ENCODE assay signal across 8 cellular contexts in the genomic region with DNA sequence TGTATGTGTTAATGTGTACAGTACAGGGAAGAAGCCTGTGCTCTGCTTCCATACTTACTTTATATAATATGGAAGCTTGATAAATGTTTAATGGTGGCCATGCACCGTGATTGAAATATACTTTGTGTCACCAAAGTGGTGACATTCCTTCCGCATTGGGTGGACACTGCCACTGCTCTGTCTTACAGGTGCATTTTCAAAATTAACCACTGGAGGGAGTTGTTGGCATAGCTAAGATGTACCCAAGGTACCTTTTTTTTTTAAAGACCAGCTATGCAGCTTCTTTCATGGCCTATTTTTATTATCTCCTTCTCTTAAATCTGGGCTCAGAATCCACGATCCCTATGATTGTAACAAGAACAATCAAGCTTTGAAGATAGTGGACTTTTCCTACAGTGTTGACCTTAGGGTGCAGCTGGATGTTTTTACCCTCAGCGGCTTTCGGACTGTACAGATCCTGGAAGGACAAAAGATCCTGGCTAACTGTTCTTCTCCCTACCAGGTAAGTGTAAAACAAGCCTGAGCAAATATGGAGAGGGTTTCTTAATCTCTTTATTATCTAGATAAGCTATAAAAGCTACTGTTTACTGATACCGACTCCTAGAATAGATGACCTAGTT. TPM values are rescaled to one million over a fixed set of nuclear protein-coding genes. Genes with fewer than 3 reads are reported as not detected.
A peak's percentile ranks its signal among the peaks of the same experiment; 100 is the strongest.
DNase-seq lines count a peak whose midpoint lies in the region; ATAC-seq and TF ChIP-seq lines count a peak whose summit lies in the region.

No MANE protein-coding gene starts in this region.

- H2BK12ac ChIP-seq in mesenchymal stem cell (ENCODE audit: low read length in 2 of 2) = no peak overlapping the region

- H3K27me3 ChIP-seq in CD4-positive, alpha-beta memory T cell (ENCODE audit: insufficient read depth, low read length) = no peaks in the 10 kb centered on the region
- H3K27me3 ChIP-seq in endocrine pancreas (ENCODE audit: control insufficient read depth, insufficient read depth, low read length) (no peaks in the 10 kb centered on the region), mesenchymal stem cell (ENCODE audit: control insufficient read depth in 1 of 2, insufficient read depth in 1 of 2, low read length in 2 of 2) (no peaks in the 10 kb centered on the region), tibial nerve (no peaks in the 10 kb centered on the region)

- TF ChIP-seq CTCF in tibial nerve (IDR thresholded peaks at IDR 0.05) = peak; percentile 76 to 85 (median 81)

- H3K4me1 ChIP-seq in CD4-positive, alpha-beta memory T cell (ENCODE audit: insufficient read depth, low read length) = no peaks in the 10 kb centered on the region
- peaks cover 6% of the 10 kb centered on the region for H3K4me1 ChIP-seq in endocrine pancreas (ENCODE audit: control insufficient read depth, insufficient read depth, low read length)
- no peaks in the 10 kb centered on the region for H3K4me1 ChIP-seq in mesenchymal stem cell (ENCODE audit: control insufficient read depth, insufficient read depth, low read depth, low read length)
- no peaks in the 10 kb centered on the region for H3K4me1 ChIP-seq in tibial nerve

- no peak overlapping the region for H3K27ac Mint-ChIP-seq in CD4-positive, alpha-beta memory T cell
- no peak overlapping the region for H3K27ac Mint-ChIP-seq in T-helper 2 cell treated with Interferon-gamma antibody and Interleukin-4, amounts not matched to agents 5 μg/mL and 100 μg/mL, for 36 hours

- H3K18ac ChIP-seq in mesenchymal stem cell (ENCODE audit: low read depth in 1 of 2, low read length in 2 of 2) = no peak overlapping the region

- no peak overlapping the region for H3K4me2 ChIP-seq in mesenchymal stem cell (ENCODE audit: low read length, poor library complexity, severe bottlenecking)

- peaks cover 1% of the 10 kb centered on the region for H3K79me1 ChIP-seq in mesenchymal stem cell (replicated peaks; ENCODE audit: low read length, poor library complexity, severe bottlenecking)

- H3K14ac ChIP-seq in mesenchymal stem cell (ENCODE audit: low read length in 2 of 2) = no peak overlapping the region

- no peaks in the 10 kb centered on the region for H3K36me3 Mint-ChIP-seq in CD4-positive, alpha-beta memory T cell
- peaks cover 49% of the 10 kb centered on the region for H3K36me3 Mint-ChIP-seq in T-helper 2 cell treated with Interferon-gamma antibody and Interleukin-4, amounts not matched to agents 5 μg/mL and 100 μg/mL, for 36 hours (ENCODE audit: low read depth)

- H3K4me1 Mint-ChIP-seq in CD4-positive, alpha-beta memory T cell = no peaks in the 10 kb centered on the region
- no peaks in the 10 kb centered on the region for H3K4me1 Mint-ChIP-seq in T-helper 2 cell treated with Interferon-gamma antibody and Interleukin-4, amounts not matched to agents 5 μg/mL and 100 μg/mL, for 36 hours (ENCODE audit: low read depth)

- H4K8ac ChIP-seq in mesenchymal stem cell (ENCODE audit: low read length) = no peak overlapping the region

- intact Hi-C loops in CD4-positive, alpha-beta memory T cell (cut with micrococcal nuclease) = loop anchor here (1.0 to 5.0 kb wide), 5 partner anchors 57 to 430 kb away; no protein-coding TSS in a partner anchor

- 58% methylated on average over 2 of the region's 6 CpGs for WGBS in mesenchymal stem cell
- WGBS in tibial nerve, 2 donors = 53 to 54% methylated on average over 6 of the region's 6 CpGs

- DNase-seq in CD4-positive, alpha-beta memory T cell = peak; percentile 56 to 74 (median 69)
- DNase-seq in NCI-H128 (lab: John Stamatoyannopoulos, UW; ENCODE audit: unreplicated experiment) = peak; percentile 34
- DNase-seq in T-helper 2 cell treated with Interferon-gamma antibody and Interleukin-4, amounts not matched to agents 5 μg/mL and 100 μg/mL, for 36 hours (ENCODE audit: low spot score) = peak; percentile 22
- peak; percentile 80 for DNase-seq in mesenchymal stem cell
- peak in 1 of 2 donors; percentile 80 for DNase-seq in tibial nerve (ENCODE audit: low spot score in 2 of 2)

- CTCF ChIA-PET in CD4-positive, alpha-beta memory T cell (lab: Charles Lee; ENCODE audit: partially characterized antibody) = interaction anchor here (0.6 to 12.4 kb wide), 44 partner anchors 9 to 429 kb away, joined by 3 to 331 read pairs (median 5); partner anchors contain the start of genes ANKRD63, BUB1B, INAFM2 and PLCB2

- H3K23ac ChIP-seq in mesenchymal stem cell (ENCODE audit: low read length in 2 of 2) = no peak overlapping the region

- no peaks in the 10 kb centered on the region for H3K27me3 Mint-ChIP-seq in CD4-positive, alpha-beta memory T cell
- H3K27me3 Mint-ChIP-seq in T-helper 2 cell treated with Interferon-gamma antibody and Interleukin-4, amounts not matched to agents 5 μg/mL and 100 μg/mL, for 36 hours (ENCODE audit: low read depth) = no peaks in the 10 kb centered on the region

- no peak overlapping the region for H3K4me3 Mint-ChIP-seq in CD4-positive, alpha-beta memory T cell
- no peak overlapping the region for H3K4me3 Mint-ChIP-seq in T-helper 2 cell treated with Interferon-gamma antibody and Interleukin-4, amounts not matched to agents 5 μg/mL and 100 μg/mL, for 36 hours

- no peaks in the 10 kb centered on the region for H3K36me3 ChIP-seq in CD4-positive, alpha-beta memory T cell (ENCODE audit: insufficient read depth, low read length)
- H3K36me3 ChIP-seq in endocrine pancreas (ENCODE audit: control insufficient read depth, insufficient read depth, low read length) = no peaks in the 10 kb centered on the region
- H3K36me3 ChIP-seq in mesenchymal stem cell (ENCODE audit: control insufficient read depth in 1 of 2, insufficient read depth in 2 of 2, low read depth in 1 of 2, low read length in 2 of 2) = no peaks in the 10 kb centered on the region
- H3K36me3 ChIP-seq in tibial nerve = no peaks in the 10 kb centered on the region

- POLR2A ChIA-PET in CD4-positive, alpha-beta memory T cell (lab: Charles Lee; ENCODE audit: partially characterized antibody) = interaction anchor here (0.8 to 2.1 kb wide), 3 partner anchors 57 to 169 kb away, joined by 3 to 10 read pairs (median 5); partner anchors contain the start of gene PLCB2

- no peak overlapping the region for H4K91ac ChIP-seq in mesenchymal stem cell (ENCODE audit: low read length)

- H3K9me3 Mint-ChIP-seq in CD4-positive, alpha-beta memory T cell = no peaks in the 10 kb centered on the region
- H3K9me3 Mint-ChIP-seq in T-helper 2 cell treated with Interferon-gamma antibody and Interleukin-4, amounts not matched to agents 5 μg/mL and 100 μg/mL, for 36 hours = no peaks in the 10 kb centered on the region

- H2AK5ac ChIP-seq in mesenchymal stem cell (ENCODE audit: low read length, severe bottlenecking) = no peak overlapping the region

- H2AFZ ChIP-seq in mesenchymal stem cell (ENCODE audit: low read depth, low read length) = no peak overlapping the region

- ATAC-seq in GM18868 (IDR thresholded peaks at IDR 0.05; ENCODE audit: unreplicated experiment) = peak; percentile 63
- no peak for ATAC-seq in HG03469 (IDR thresholded peaks at IDR 0.05; ENCODE audit: unreplicated experiment)

- no peak overlapping the region for H3K4me3 ChIP-seq in CD4-positive, alpha-beta memory T cell (ENCODE audit: low read length in 2 of 2)
- H3K4me3 ChIP-seq in endocrine pancreas (ENCODE audit: control insufficient read depth, insufficient read depth, low read length) = no peak overlapping the region
- no peak overlapping the region for H3K4me3 ChIP-seq in mesenchymal stem cell (ENCODE audit: insufficient read depth in 1 of 2, low read depth in 1 of 2, low read length in 2 of 2)
- H3K4me3 ChIP-seq in tibial nerve = no peak overlapping the region

- TF ChIP-seq EP300 in tibial nerve (IDR thresholded peaks at IDR 0.05) = no peak

- no peaks in the 10 kb centered on the region for H3K9me3 ChIP-seq in CD4-positive, alpha-beta memory T cell (ENCODE audit: control insufficient read depth in 1 of 2, low read length in 2 of 2)
- H3K9me3 ChIP-seq in endocrine pancreas (ENCODE audit: control insufficient read depth, low read length) = no peaks in the 10 kb centered on the region
- no peaks in the 10 kb centered on the region for H3K9me3 ChIP-seq in mesenchymal stem cell (ENCODE audit: control insufficient read depth, low read length)
- H3K9me3 ChIP-seq in tibial nerve = no peaks in the 10 kb centered on the region

- H3K9ac ChIP-seq in endocrine pancreas (ENCODE audit: control insufficient read depth, insufficient read depth, low read length) (peak overlapping the region; percentile 4), mesenchymal stem cell (ENCODE audit: low read length) (no peak overlapping the region)

- H3K27ac ChIP-seq in CD4-positive, alpha-beta memory T cell (ENCODE audit: low read depth, low read length) = no peak overlapping the region
- H3K27ac ChIP-seq in mesenchymal stem cell (ENCODE audit: low read length, poor library complexity, severe bottlenecking) = no peak overlapping the region
- no peak overlapping the region for H3K27ac ChIP-seq in tibial nerve

- H3K4ac ChIP-seq in mesenchymal stem cell (ENCODE audit: low read depth in 1 of 2, low read length in 2 of 2) = no peak overlapping the region

- no peak overlapping the region for H2BK120ac ChIP-seq in mesenchymal stem cell (ENCODE audit: low read depth, low read length)

- no peak overlapping the region for H2BK15ac ChIP-seq in mesenchymal stem cell (ENCODE audit: low read depth, poor library complexity, severe bottlenecking)

- H2BK5ac ChIP-seq in mesenchymal stem cell (ENCODE audit: low read depth, low read length, poor library complexity, severe bottlenecking) = no peak overlapping the region

- no peak for TF ChIP-seq POLR2A in tibial nerve (IDR thresholded peaks at IDR 0.05)

RNA-seq across cellular contexts. Expression of gene PAK6, which starts 21.6 kb away (rescaled TPM):
- total RNA-seq in CD4-positive, alpha-beta memory T cell = under 1 TPM in 1 of 2 experiments, not detected in 1; 0.67 TPM
- polyA plus RNA-seq in CD4-positive, alpha-beta memory T cell = 1 to 10 TPM in 1 of 2 donors, under 1 TPM in 1; 0.53 to 1.7 TPM
- 0.18 TPM for polyA plus RNA-seq in mesenchymal stem cell (2013, experiment 1 of 2)
- polyA plus RNA-seq in mesenchymal stem cell (2013, experiment 2 of 2) = 0.10 TPM
- total RNA-seq in tibial nerve = 1 to 10 TPM in 1 of 4 donors, under 1 TPM in 1, not detected in 2; 0.84 to 2.0 TPM

RNA-seq across cellular contexts. Expression of gene BUB1B, which starts 56.4 kb away (rescaled TPM):
- total RNA-seq in CD4-positive, alpha-beta memory T cell = under 1 TPM; 0.55 to 0.89 TPM
- under 1 TPM in 1 of 2 donors, not detected in 1; 0.40 TPM for polyA plus RNA-seq in CD4-positive, alpha-beta memory T cell
- polyA plus RNA-seq in mesenchymal stem cell (2013, experiment 1 of 2) = 3.8 TPM
- 4.4 TPM for polyA plus RNA-seq in mesenchymal stem cell (2013, experiment 2 of 2)
- total RNA-seq in tibial nerve = 1 to 10 TPM in 2 of 4 donors, under 1 TPM in 1, not detected in 1; 0.22 to 6.9 (median 3.9) TPM
